36 cellular contexts compared by ENCODE assay signal in genomic region chr7:147296201-147296600, GRCh38.
"Had no signal": no experiment of that assay in that cellular context is flagged by ENCODE, and none has a peak within 500 bp of the region (broad histone marks: within the 10 kb centered on the region; RNA-seq: fewer than 3 reads in every experiment).

No MANE protein-coding gene starts in this region.

- H3K4me2 ChIP-seq: KMS-11 had no signal

- H3K27ac ChIP-seq: KMS-11 had no signal

- H3K9me3 ChIP-seq: MG63 had no signal

- H3K4me3 ChIP-seq: MG63 had no signal

- H3K36me3 ChIP-seq: MG63 had no signal

- DNase-seq: Karpas-422, Kasumi-1, KG1, MG63, MM.1S, MV-4-11, NCI-H1048, NCI-H1092, NCI-H1092 treated with DMSO at 0.1 percent for 48 hours, NCI-H1105, NCI-H1105 treated with DMSO at 0.1 percent for 48 hours, NCI-H1417, NCI-H1417 treated with DMSO at 0.1 percent for 48 hours, NCI-H1436, NCI-H1436 treated with DMSO at 0.1 percent for 48 hours, NCI-H146, NCI-H1694, NCI-H1694 treated with DMSO at 0.1 percent for 48 hours, NCI-H187, NCI-H187 treated with DMSO at 0.1 percent for 48 hours, NCI-H1930, NCI-H2029, NCI-H2029 treated with DMSO at 0.1 percent for 48 hours, NCI-H2081, NCI-H2081 treated with DMSO at 0.1 percent for 48 hours, NCI-H2107, NCI-H2171, NCI-H2171 treated with DMSO at 0.1 percent for 48 hours, NCI-H2227 treated with DMSO at 0.1 percent for 48 hours, NCI-H226, NCI-H345, NCI-H446, NCI-H446 treated with DMSO at 0.1 percent for 48 hours, NCI-H510A, NCI-H510A treated with DMSO at 0.1 percent for 48 hours had no signal

- H3K27me3 ChIP-seq: MG63 had no signal

- H3K9ac ChIP-seq: KMS-11 had no signal
